Comparison of ENCODE assay signal across 7 cellular contexts in the genomic region with DNA sequence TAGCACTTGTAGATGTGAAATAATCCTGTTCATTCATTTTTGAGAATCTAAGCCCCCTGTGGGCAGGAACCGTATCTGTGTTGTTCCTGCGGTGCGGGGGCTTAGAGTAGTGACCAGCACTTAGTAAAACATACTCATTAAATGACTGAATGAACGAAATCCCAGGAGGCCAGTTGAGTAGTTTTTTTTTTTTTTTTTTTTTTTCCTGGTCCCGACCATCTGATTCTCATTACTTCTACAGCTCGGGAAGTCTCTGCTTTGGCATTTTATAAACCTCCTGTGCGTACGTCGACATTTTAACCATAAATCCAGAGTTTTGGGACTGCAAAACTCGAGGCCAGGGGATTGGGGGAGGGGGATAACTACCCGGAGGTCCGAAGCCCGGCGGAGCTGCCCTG. TPM values are rescaled to one million over a fixed set of nuclear protein-coding genes. Genes with fewer than 3 reads are reported as not detected.
DNase-seq lines count a peak whose midpoint lies in the region; ATAC-seq and TF ChIP-seq lines count a peak whose summit lies in the region.

No MANE protein-coding gene starts in this region.

- TF ChIP-seq POLR2A in suprapubic skin (IDR thresholded peaks at IDR 0.05): no peak

- DNase-seq in amniotic epithelial cell (ENCODE audit: low read depth): peak; percentile 65
- peak in 1 of 2 donors; percentile 38 for DNase-seq in suprapubic skin (ENCODE audit: low spot score in 2 of 2)
- DNase-seq in DMS 273 (lab: John Stamatoyannopoulos, UW; ENCODE audit: unreplicated experiment): no peak
- no peak for DNase-seq in SK-N-DZ (ENCODE audit: low spot score)

- H3K9me3 ChIP-seq in HUES48 (ENCODE audit: control insufficient read depth, insufficient read depth, low read length) (no peaks in the 10 kb centered on the region), iPS-20b (ENCODE audit: insufficient read depth, low read depth, low read length) (no peaks in the 10 kb centered on the region), suprapubic skin (no peaks in the 10 kb centered on the region)

- peak overlapping the region; percentile 60 for H3K4me3 ChIP-seq in HUES48 (ENCODE audit: low read depth, low read length)
- H3K4me3 ChIP-seq in iPS-20b (ENCODE audit: low read length): peak overlapping the region; percentile 60
- H3K4me3 ChIP-seq in suprapubic skin: peak overlapping the region; percentile 77

- WGBS in suprapubic skin: 8% methylated on average over 13 of the region's 14 CpGs

- TF ChIP-seq EP300 in suprapubic skin (IDR thresholded peaks at IDR 0.05): no peak

- no peak for ATAC-seq in HG03039 (IDR thresholded peaks at IDR 0.05; ENCODE audit: unreplicated experiment)

- peak overlapping the region; percentile 99 for H3K27ac ChIP-seq in HUES48 (ENCODE audit: low read depth, low read length)
- peak overlapping the region; percentile 83 for H3K27ac ChIP-seq in iPS-20b (ENCODE audit: low read length)
- H3K27ac ChIP-seq in suprapubic skin: peak overlapping the region; percentile 97

- H3K9ac ChIP-seq in HUES48 (ENCODE audit: low read depth, low read length) (peak overlapping the region; percentile 79; the same call in 1 of the 2 replicates), iPS-20b (ENCODE audit: low read depth, low read length) (peak overlapping the region; percentile 75; the same call in 1 of the 2 replicates)

- no peaks in the 10 kb centered on the region for H3K36me3 ChIP-seq in HUES48 (ENCODE audit: control insufficient read depth, insufficient read depth, low read length)
- H3K36me3 ChIP-seq in iPS-20b (ENCODE audit: insufficient read depth, low read depth, low read length): no peaks in the 10 kb centered on the region
- no peaks in the 10 kb centered on the region for H3K36me3 ChIP-seq in suprapubic skin

- H3K4me1 ChIP-seq in HUES48 (ENCODE audit: control insufficient read depth, insufficient read depth, low read length): peaks cover 42% of the 10 kb centered on the region
- peaks cover 43% of the 10 kb centered on the region for H3K4me1 ChIP-seq in iPS-20b (ENCODE audit: insufficient read depth, low read length)
- peaks cover 26% of the 10 kb centered on the region for H3K4me1 ChIP-seq in suprapubic skin

- no peak for TF ChIP-seq CTCF in suprapubic skin (IDR thresholded peaks at IDR 0.05)

- H3K27me3 ChIP-seq in HUES48 (ENCODE audit: control insufficient read depth, insufficient read depth, low read length): peaks cover 22% of the 10 kb centered on the region
- H3K27me3 ChIP-seq in iPS-20b (ENCODE audit: insufficient read depth, low read length): peaks cover 22% of the 10 kb centered on the region
- H3K27me3 ChIP-seq in suprapubic skin: peaks cover 4% of the 10 kb centered on the region

RNA-seq across cellular contexts. Expression of gene SPRY4, which starts 31.5 kb away (rescaled TPM):
- 1 to 10 TPM; 4.2 to 7.9 (median 4.9) TPM for total RNA-seq in suprapubic skin
- polyA plus RNA-seq in SK-N-DZ (2014; cell fraction: cytosol; rRNA removed): not detected in 2 replicates
- polyA plus RNA-seq in SK-N-DZ (2014; cell fraction: nucleus; rRNA removed): not detected in 2 replicates
